1 cellular context compared by ENCODE assay signal in the genomic region with DNA sequence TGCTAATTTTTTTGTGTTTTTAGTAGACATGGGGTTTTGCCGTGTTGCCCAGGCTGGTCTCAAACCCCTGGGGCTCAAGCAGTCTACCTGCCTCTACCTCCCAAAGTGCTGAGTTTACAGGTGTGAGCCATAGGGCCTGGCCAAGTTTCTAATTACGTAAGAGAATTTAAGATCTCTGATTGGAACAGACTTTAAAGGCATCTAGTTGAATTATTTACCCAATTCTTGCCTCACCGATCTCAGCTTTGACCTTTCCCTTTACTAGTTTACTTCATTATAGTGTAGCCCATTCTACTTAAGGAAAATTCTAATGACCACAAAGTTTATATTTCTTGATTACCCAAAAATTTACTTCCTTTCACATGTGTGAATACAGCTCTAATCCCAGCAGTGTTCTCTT.
TF ChIP-seq lines count a peak whose summit lies in the region.

No MANE protein-coding gene starts in this region.

TF ChIP-seq in H1, 55 proteins besides CTCF, POLR2A, EP300 and RAD21:
- TF ChIP-seq SP2 (IDR thresholded peaks at IDR 0.05; ENCODE audit: low read length) (no peak), SP1 (IDR thresholded peaks at IDR 0.05; ENCODE audit: low read depth, low read length) (no peak), TBP (IDR thresholded peaks at IDR 0.05; ENCODE audit: low read depth, low read length) (no peak), JUND (IDR thresholded peaks at IDR 0.05; ENCODE audit: low read length) (no peak), EGR1 (IDR thresholded peaks at IDR 0.05; ENCODE audit: borderline replicate concordance, low read depth, low read length) (no peak), RBBP5 (IDR thresholded peaks at IDR 0.05; ENCODE audit: borderline replicate concordance, low read depth, low read length) (no peak), PHF8 (conservative IDR thresholded peaks at IDR 0.05; ENCODE audit: low read depth, low read length) (no peak), TEAD4 (IDR thresholded peaks at IDR 0.05; ENCODE audit: low read depth, low read length) (no peak), GABPA (IDR thresholded peaks at IDR 0.05; ENCODE audit: borderline replicate concordance, insufficient read depth, low read length) (no peak), TAF1 (IDR thresholded peaks at IDR 0.05; ENCODE audit: low read depth, low read length) (no peak), SIRT6 (IDR thresholded peaks at IDR 0.05; ENCODE audit: low read length) (no peak)
- TF ChIP-seq, protein P1, sequence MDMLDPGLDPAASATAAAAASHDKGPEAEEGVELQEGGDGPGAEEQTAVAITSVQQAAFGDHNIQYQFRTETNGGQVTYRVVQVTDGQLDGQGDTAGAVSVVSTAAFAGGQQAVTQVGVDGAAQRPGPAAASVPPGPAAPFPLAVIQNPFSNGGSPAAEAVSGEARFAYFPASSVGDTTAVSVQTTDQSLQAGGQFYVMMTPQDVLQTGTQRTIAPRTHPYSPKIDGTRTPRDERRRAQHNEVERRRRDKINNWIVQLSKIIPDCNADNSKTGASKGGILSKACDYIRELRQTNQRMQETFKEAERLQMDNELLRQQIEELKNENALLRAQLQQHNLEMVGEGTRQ (IDR thresholded peaks at IDR 0.05; ENCODE audit: low read length): no peak
